Comparison of ENCODE assay signal across 1 cellular context in the genomic region with DNA sequence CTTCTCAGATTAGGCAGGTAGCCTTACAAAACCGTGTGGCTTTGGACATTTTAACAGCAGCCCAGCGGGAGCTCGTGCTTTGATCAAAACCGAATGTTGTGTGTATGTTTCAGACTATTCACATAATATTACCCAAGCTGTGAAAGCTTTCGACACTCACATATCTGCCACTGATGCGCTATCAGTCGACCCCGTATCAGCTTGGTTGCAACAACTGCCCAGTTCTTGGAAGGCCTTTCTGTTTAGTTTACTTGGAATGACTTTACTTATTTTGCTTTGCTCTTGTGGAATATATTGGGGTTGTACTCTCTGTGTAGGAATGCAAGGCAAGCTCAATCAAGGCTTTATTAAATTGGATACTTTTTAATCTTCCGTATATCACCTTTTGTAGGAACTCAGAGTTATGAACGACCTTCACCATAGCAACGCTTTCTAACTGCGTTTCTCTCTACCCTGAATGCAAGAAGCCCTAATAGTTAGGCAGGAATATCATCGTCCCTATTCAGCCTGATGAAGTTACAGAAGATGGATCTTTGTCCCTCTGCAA.
TF ChIP-seq lines count a peak whose summit lies in the region.

No MANE protein-coding gene starts in this region.

TF ChIP-seq in K562, 482 proteins besides CTCF, POLR2A, EP300 and RAD21 (continued from another document):
- no peak for TF ChIP-seq C11orf30 (IDR thresholded peaks at IDR 0.05; ENCODE audit: low read depth)
- TF ChIP-seq, protein P1, sequence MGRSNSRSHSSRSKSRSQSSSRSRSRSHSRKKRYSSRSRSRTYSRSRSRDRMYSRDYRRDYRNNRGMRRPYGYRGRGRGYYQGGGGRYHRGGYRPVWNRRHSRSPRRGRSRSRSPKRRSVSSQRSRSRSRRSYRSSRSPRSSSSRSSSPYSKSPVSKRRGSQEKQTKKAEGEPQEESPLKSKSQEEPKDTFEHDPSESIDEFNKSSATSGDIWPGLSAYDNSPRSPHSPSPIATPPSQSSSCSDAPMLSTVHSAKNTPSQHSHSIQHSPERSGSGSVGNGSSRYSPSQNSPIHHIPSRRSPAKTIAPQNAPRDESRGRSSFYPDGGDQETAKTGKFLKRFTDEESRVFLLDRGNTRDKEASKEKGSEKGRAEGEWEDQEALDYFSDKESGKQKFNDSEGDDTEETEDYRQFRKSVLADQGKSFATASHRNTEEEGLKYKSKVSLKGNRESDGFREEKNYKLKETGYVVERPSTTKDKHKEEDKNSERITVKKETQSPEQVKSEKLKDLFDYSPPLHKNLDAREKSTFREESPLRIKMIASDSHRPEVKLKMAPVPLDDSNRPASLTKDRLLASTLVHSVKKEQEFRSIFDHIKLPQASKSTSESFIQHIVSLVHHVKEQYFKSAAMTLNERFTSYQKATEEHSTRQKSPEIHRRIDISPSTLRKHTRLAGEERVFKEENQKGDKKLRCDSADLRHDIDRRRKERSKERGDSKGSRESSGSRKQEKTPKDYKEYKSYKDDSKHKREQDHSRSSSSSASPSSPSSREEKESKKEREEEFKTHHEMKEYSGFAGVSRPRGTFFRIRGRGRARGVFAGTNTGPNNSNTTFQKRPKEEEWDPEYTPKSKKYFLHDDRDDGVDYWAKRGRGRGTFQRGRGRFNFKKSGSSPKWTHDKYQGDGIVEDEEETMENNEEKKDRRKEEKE (IDR thresholded peaks at IDR 0.05; ENCODE audit: borderline replicate concordance in 1 of 2, control insufficient read depth in 1 of 2, low read depth in 2 of 2, low read length in 1 of 2), result no peak
- no peak for TF ChIP-seq ZNF133 (CRISPR knock-in tag; IDR thresholded peaks at IDR 0.05)
- TF ChIP-seq TAF15 (IDR thresholded peaks at IDR 0.05; ENCODE audit: low read depth, low read length), result no peak
- TF ChIP-seq, protein P2, sequence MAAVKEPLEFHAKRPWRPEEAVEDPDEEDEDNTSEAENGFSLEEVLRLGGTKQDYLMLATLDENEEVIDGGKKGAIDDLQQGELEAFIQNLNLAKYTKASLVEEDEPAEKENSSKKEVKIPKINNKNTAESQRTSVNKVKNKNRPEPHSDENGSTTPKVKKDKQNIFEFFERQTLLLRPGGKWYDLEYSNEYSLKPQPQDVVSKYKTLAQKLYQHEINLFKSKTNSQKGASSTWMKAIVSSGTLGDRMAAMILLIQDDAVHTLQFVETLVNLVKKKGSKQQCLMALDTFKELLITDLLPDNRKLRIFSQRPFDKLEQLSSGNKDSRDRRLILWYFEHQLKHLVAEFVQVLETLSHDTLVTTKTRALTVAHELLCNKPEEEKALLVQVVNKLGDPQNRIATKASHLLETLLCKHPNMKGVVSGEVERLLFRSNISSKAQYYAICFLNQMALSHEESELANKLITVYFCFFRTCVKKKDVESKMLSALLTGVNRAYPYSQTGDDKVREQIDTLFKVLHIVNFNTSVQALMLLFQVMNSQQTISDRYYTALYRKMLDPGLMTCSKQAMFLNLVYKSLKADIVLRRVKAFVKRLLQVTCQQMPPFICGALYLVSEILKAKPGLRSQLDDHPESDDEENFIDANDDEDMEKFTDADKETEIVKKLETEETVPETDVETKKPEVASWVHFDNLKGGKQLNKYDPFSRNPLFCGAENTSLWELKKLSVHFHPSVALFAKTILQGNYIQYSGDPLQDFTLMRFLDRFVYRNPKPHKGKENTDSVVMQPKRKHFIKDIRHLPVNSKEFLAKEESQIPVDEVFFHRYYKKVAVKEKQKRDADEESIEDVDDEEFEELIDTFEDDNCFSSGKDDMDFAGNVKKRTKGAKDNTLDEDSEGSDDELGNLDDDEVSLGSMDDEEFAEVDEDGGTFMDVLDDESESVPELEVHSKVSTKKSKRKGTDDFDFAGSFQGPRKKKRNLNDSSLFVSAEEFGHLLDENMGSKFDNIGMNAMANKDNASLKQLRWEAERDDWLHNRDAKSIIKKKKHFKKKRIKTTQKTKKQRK (IDR thresholded peaks at IDR 0.05; ENCODE audit: borderline replicate concordance, low read depth, low read length), result no peak
- TF ChIP-seq ARNT (IDR thresholded peaks at IDR 0.05), result no peak
